ENCODE assay signal across 10 cellular contexts in genomic region chr9:7117676-7118561, GRCh38.
DNase-seq lines count a peak whose midpoint lies in the region; ATAC-seq, FAIRE-seq and TF ChIP-seq lines count a peak whose summit lies in the region.
"Had no signal": no experiment of that assay in that cellular context is flagged by ENCODE, and none has a peak within 500 bp of the region (broad histone marks: within the 10 kb centered on the region; RNA-seq: fewer than 3 reads in every experiment).

No MANE protein-coding gene starts in this region.

- no peak for TF ChIP-seq EP300 in A549 (IDR thresholded peaks at IDR 0.05)

- H3K4me1 ChIP-seq in A549: peaks cover 12% of the 10 kb centered on the region; the same call in 1 of the 3 replicates

- DNase-seq in A549 (ENCODE audit: low read depth in 1 of 2, low spot score in 1 of 2) (no peak), NCI-H748 treated with DMSO at 0.1 percent for 48 hours (lab: John Stamatoyannopoulos, UW) (peak; percentile 3), GM12891 (ENCODE audit: insufficient read length, low spot score) (no peak), DMS 273 (lab: John Stamatoyannopoulos, UW; ENCODE audit: unreplicated experiment) (no peak)
- DNase-seq in stimulated activated CD8-positive, alpha-beta memory T cell treated with anti-CD3 and anti-CD28 coated beads, Interleukin-4, amount 100 ng/mL, for 48 hours: no peak
- DNase-seq in stimulated activated CD4-positive, alpha-beta T cell treated with anti-CD3 and anti-CD28 coated beads, Interleukin-2, amount 100 ng/mL, for 48 hours: no peak
- DNase-seq: hippocampal formation had no signal

- ATAC-seq in A549 (no peak), GM18909 (IDR thresholded peaks at IDR 0.05; ENCODE audit: poor library complexity, unreplicated experiment) (peak; percentile 72), HG02973 (IDR thresholded peaks at IDR 0.05; ENCODE audit: unreplicated experiment) (peak; percentile 58)

- no peaks in the 10 kb centered on the region for H3K9me3 ChIP-seq in A549

- TF ChIP-seq RAD21 in A549 (conservative IDR thresholded peaks at IDR 0.05 in 1 of 2, IDR thresholded peaks at IDR 0.05 in 1 of 2): no peak

- peak; percentile 68 for FAIRE-seq in A549 (lab: Jason Lieb, UNC)
- no peak for FAIRE-seq in GM12891 (lab: Jason Lieb, UNC)

- TF ChIP-seq POLR2A in A549 (IDR thresholded peaks at IDR 0.05; ENCODE audit: low read length) (no peak), GM12891 (IDR thresholded peaks at IDR 0.05; ENCODE audit: low read depth, low read length) (no peak)

- H3K4me2 ChIP-seq in A549: no peak overlapping the region

- no peak for TF ChIP-seq CTCF in A549 (IDR thresholded peaks at IDR 0.05)

- H3K4me3 ChIP-seq in A549: no peak overlapping the region

- no peak overlapping the region for H3K27ac ChIP-seq in A549
- H3K27ac ChIP-seq: C4-2B had no signal

- 64% methylated on average over 6 of the region's 6 CpGs for WGBS in A549 (ENCODE audit: missing lambda C conversion rate)

- CTCF ChIA-PET in A549 (lab: Yijun Ruan, JAX): interaction anchor here (0.9 kb wide), 1 partner anchor 21 kb away, joined by 3 read pairs; no protein-coding TSS in a partner anchor

- POLR2A ChIA-PET in A549 (lab: Yijun Ruan, JAX): no interaction called here

TF ChIP-seq in A549, 52 proteins besides CTCF, POLR2A, EP300 and RAD21:
- TF ChIP-seq ELK1 (IDR thresholded peaks at IDR 0.05; ENCODE audit: low read depth, low read length) (no peak), PBX3 (IDR thresholded peaks at IDR 0.05) (no peak), NFE2L2 (conservative IDR thresholded peaks at IDR 0.05; ENCODE audit: low read length) (0 out of 2 replicates have a peak, but pooled peaks have one; percentile 4), ESRRA (IDR thresholded peaks at IDR 0.05; ENCODE audit: borderline replicate concordance, low read length) (no peak), MAFK (IDR thresholded peaks at IDR 0.05; ENCODE audit: partially characterized antibody) (peak; percentile 15), FOSL2 (IDR thresholded peaks at IDR 0.05) (no peak), FOSL2 (CRISPR knock-in tag; IDR thresholded peaks at IDR 0.05) (peak; percentile 68; the same call in 1 of the 2 replicates), FOSB (CRISPR knock-in tag; IDR thresholded peaks at IDR 0.05) (no peak), ATOH8 (CRISPR knock-in tag; IDR thresholded peaks at IDR 0.05; ENCODE audit: low read depth) (no peak), TFCP2L1 (CRISPR knock-in tag; IDR thresholded peaks at IDR 0.05) (no peak), KDM5A (IDR thresholded peaks at IDR 0.05) (no peak), USF2 (IDR thresholded peaks at IDR 0.05) (no peak)
TF ChIP-seq in A549: peak in this region for 3.

TF ChIP-seq in GM12891, 5 proteins besides CTCF, POLR2A, EP300 and RAD21:
- TF ChIP-seq PAX5 (IDR thresholded peaks at IDR 0.05; ENCODE audit: insufficient read depth, low read length, severe bottlenecking) (no peak), POU2F2 (IDR thresholded peaks at IDR 0.05; ENCODE audit: low read depth, low read length) (no peak), POLR2AphosphoS5 (IDR thresholded peaks at IDR 0.05; ENCODE audit: low read depth, low read length) (no peak), SPI1 (IDR thresholded peaks at IDR 0.05; ENCODE audit: low read depth, low read length) (no peak), TAF1 (IDR thresholded peaks at IDR 0.05; ENCODE audit: low read depth, low read length) (no peak)

Comparison
In these comparisons a context has a peak if more than half of its experiments do, and no peak if none do; other contexts are left out.
1. ATAC-seq: peak in GM18909 (single experiment) and HG02973 (single experiment); none in A549 (0 of 2).